ENCODE assay signal across 3 cellular contexts in the genomic region with DNA sequence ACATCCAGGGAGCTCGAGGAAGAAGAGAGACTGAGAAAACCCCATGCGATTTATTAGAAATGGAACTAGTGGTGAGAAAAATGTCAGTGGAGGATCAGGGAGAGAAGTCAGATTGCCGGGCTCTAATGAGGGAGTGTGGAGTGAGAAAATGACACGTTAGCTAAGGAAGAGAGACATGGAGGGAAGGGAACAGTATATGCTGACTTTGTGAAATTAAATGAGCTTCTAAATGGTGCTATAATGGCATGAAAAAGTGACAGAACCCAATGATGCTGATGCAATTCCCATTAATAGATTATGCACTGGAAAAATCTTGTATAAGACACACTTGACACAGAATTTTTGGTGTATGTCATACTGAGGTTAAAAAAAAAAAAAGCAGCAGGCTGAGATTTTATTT.
TF ChIP-seq lines count a peak whose summit lies in the region.

No MANE protein-coding gene starts in this region.

TF ChIP-seq in HepG2, 621 proteins besides CTCF, POLR2A, EP300 and RAD21:
- no peak for TF ChIP-seq MTA1 (CRISPR knock-in tag; IDR thresholded peaks at IDR 0.05; ENCODE audit: borderline replicate concordance)
- TF ChIP-seq MAFK (conservative IDR thresholded peaks at IDR 0.05 in 1 of 2, IDR thresholded peaks at IDR 0.05 in 1 of 2; ENCODE audit: low read length in 2 of 2): peak; percentile 60 to 73
- peak; percentile 71 for TF ChIP-seq MAFF (IDR thresholded peaks at IDR 0.05; ENCODE audit: low read depth, low read length)
TF ChIP-seq in HepG2: peak in this region for 2.

TF ChIP-seq in IMR-90, 13 proteins besides CTCF, POLR2A, EP300 and RAD21:
- no peak for TF ChIP-seq RCOR1 (IDR thresholded peaks at IDR 0.05; ENCODE audit: insufficient replicate concordance, low read length)
- TF ChIP-seq, protein P1, sequence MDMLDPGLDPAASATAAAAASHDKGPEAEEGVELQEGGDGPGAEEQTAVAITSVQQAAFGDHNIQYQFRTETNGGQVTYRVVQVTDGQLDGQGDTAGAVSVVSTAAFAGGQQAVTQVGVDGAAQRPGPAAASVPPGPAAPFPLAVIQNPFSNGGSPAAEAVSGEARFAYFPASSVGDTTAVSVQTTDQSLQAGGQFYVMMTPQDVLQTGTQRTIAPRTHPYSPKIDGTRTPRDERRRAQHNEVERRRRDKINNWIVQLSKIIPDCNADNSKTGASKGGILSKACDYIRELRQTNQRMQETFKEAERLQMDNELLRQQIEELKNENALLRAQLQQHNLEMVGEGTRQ (IDR thresholded peaks at IDR 0.05; ENCODE audit: low read depth, low read length): no peak
- TF ChIP-seq MXI1 (IDR thresholded peaks at IDR 0.05; ENCODE audit: borderline replicate concordance, low read depth, low read length): no peak
- TF ChIP-seq MAFK (IDR thresholded peaks at IDR 0.05; ENCODE audit: low read depth, low read length): peak; percentile 46; the same call in 1 of the 2 replicates
- TF ChIP-seq BHLHE40 (IDR thresholded peaks at IDR 0.05; ENCODE audit: low read depth, low read length): no peak

TF ChIP-seq in H1, 55 proteins besides CTCF, POLR2A, EP300 and RAD21:
- no peak for TF ChIP-seq NANOG (IDR thresholded peaks at IDR 0.05; ENCODE audit: insufficient read depth, low read depth, low read length, poor library complexity, severe bottlenecking)
- no peak for TF ChIP-seq TAF1 (IDR thresholded peaks at IDR 0.05; ENCODE audit: low read depth, low read length)
- no peak for TF ChIP-seq SAP30 (IDR thresholded peaks at IDR 0.05; ENCODE audit: insufficient read depth, insufficient replicate concordance, low read length)
- TF ChIP-seq SP2 (IDR thresholded peaks at IDR 0.05; ENCODE audit: low read length): no peak
- no peak for TF ChIP-seq KDM5A (IDR thresholded peaks at IDR 0.05; ENCODE audit: low read length)
- TF ChIP-seq GTF2F1 (IDR thresholded peaks at IDR 0.05; ENCODE audit: borderline replicate concordance, low read depth, low read length): no peak
- TF ChIP-seq CBX8 (IDR thresholded peaks at IDR 0.05; ENCODE audit: borderline replicate concordance, low read depth, low read length): no peak
- TF ChIP-seq SP4 (IDR thresholded peaks at IDR 0.05; ENCODE audit: low read length): no peak
- TF ChIP-seq RNF2 (IDR thresholded peaks at IDR 0.05; ENCODE audit: borderline replicate concordance, low read depth, low read length, missing control alignments, poor library complexity, severe bottlenecking): no peak
